In genomic region chr19:34232566-34233481, GRCh38 we compare ENCODE assay signal across 8 cellular contexts. TPM values are rescaled to one million over a fixed set of nuclear protein-coding genes. Genes with fewer than 3 reads are reported as not detected.
DNase-seq lines count a peak whose midpoint lies in the region; FAIRE-seq and TF ChIP-seq lines count a peak whose summit lies in the region.

No MANE protein-coding gene starts in this region.

- no TSS peak for BruUV-seq in endothelial cell of umbilical vein (replicated peaks; lab: Mats Ljungman, UMichigan)

- no peaks in the 10 kb centered on the region for H3K27me3 ChIP-seq in endothelial cell of umbilical vein (ENCODE audit: control insufficient read depth in 2 of 2, insufficient read depth in 2 of 2, low read length in 2 of 2)

- no peaks in the 10 kb centered on the region for H3K9me3 ChIP-seq in endothelial cell of umbilical vein (replicated peaks; ENCODE audit: control insufficient read depth, insufficient read depth, low read length)

- H3K27ac ChIP-seq in endothelial cell of umbilical vein (ENCODE audit: insufficient read depth, low read depth, low read length): peak overlapping the region; percentile 45

- no peak for TF ChIP-seq POLR2A in endothelial cell of umbilical vein (IDR thresholded peaks at IDR 0.05; ENCODE audit: low read depth, low read length)

- H3K9me3 Mint-ChIP-seq in T-helper 1 cell treated with Interleukin-12 subunit alpha and Interleukin-12 subunit beta and Interleukin-4 antibody, amounts not matched to agents 30 μg/mL and 1 μg/mL, for 36 hours: no peaks in the 10 kb centered on the region

- H4K20me1 ChIP-seq in endothelial cell of umbilical vein (replicated peaks; ENCODE audit: control insufficient read depth, extremely low read depth, insufficient read depth, low read length): no peaks in the 10 kb centered on the region

- peak overlapping the region; percentile 2 for H3K9ac ChIP-seq in endothelial cell of umbilical vein (replicated peaks; ENCODE audit: extremely low read depth, insufficient read depth, low read length)

- FAIRE-seq in D721Med (lab: Jason Lieb, UNC): peak; percentile 87
- peak; percentile 94 for FAIRE-seq in endothelial cell of umbilical vein (lab: Jason Lieb, UNC)

- H3K27me3 Mint-ChIP-seq in T-helper 1 cell treated with Interleukin-12 subunit alpha and Interleukin-12 subunit beta and Interleukin-4 antibody, amounts not matched to agents 30 μg/mL and 1 μg/mL, for 36 hours (ENCODE audit: low read depth): no peaks in the 10 kb centered on the region

- intact Hi-C loops in endothelial cell of umbilical vein (cut with micrococcal nuclease): loop anchor here (1.0 to 2.0 kb wide), 2 partner anchors 38 to 113 kb away; no protein-coding TSS in a partner anchor

- H3K27ac Mint-ChIP-seq in T-helper 1 cell treated with Interleukin-12 subunit alpha and Interleukin-12 subunit beta and Interleukin-4 antibody, amounts not matched to agents 30 μg/mL and 1 μg/mL, for 36 hours: peak overlapping the region; percentile 81

- H2AFZ ChIP-seq in endothelial cell of umbilical vein (ENCODE audit: low read depth, low read length): no peak overlapping the region

- H3K4me3 ChIP-seq in endothelial cell of umbilical vein (replicated peaks in 1 of 3; ENCODE audit: insufficient read depth in 1 of 3, low read depth in 1 of 3, low read length in 3 of 3): no peak overlapping the region

- H3K4me3 Mint-ChIP-seq in T-helper 1 cell treated with Interleukin-12 subunit alpha and Interleukin-12 subunit beta and Interleukin-4 antibody, amounts not matched to agents 30 μg/mL and 1 μg/mL, for 36 hours: peak overlapping the region; percentile 69

- H3K4me2 ChIP-seq in endothelial cell of umbilical vein (ENCODE audit: insufficient read depth, low read length): peak overlapping the region; percentile 74

- H3K4me1 Mint-ChIP-seq in T-helper 1 cell treated with Interleukin-12 subunit alpha and Interleukin-12 subunit beta and Interleukin-4 antibody, amounts not matched to agents 30 μg/mL and 1 μg/mL, for 36 hours (ENCODE audit: low read depth): peaks cover 31% of the 10 kb centered on the region

- dilution Hi-C loops in endothelial cell of umbilical vein (cut with MboI; ENCODE audit: extremely low pct_ligation_motif_present, low sequenced_read_pairs): no loop called here

- H3K36me3 Mint-ChIP-seq in T-helper 1 cell treated with Interleukin-12 subunit alpha and Interleukin-12 subunit beta and Interleukin-4 antibody, amounts not matched to agents 30 μg/mL and 1 μg/mL, for 36 hours (ENCODE audit: low read depth): peaks cover 34% of the 10 kb centered on the region

- DNase-seq in D721Med (ENCODE audit: insufficient read length, low spot score) (peak; percentile 85), HCEC 1CT (peak; percentile 91), endothelial cell of umbilical vein (ENCODE audit: low read depth, low spot score) (peak; percentile 87), myocyte (ENCODE audit: low read depth) (peak; percentile 76), ureter (ENCODE audit: low spot score) (no peak), iPS-NIHi11 (ENCODE audit: low spot score) (no peak)
- DNase-seq in activated effector memory CD4-positive, alpha-beta T cell treated with anti-CD3 and anti-CD28 coated beads, Interleukin-2, amount 50 U/mL, for 16 hours: no peak

- H3K9me1 ChIP-seq in endothelial cell of umbilical vein (replicated peaks; ENCODE audit: control insufficient read depth, extremely low read depth, insufficient read depth, low read length): no peaks in the 10 kb centered on the region

- POLR2A ChIA-PET in endothelial cell of umbilical vein (lab: Charles Lee): interaction anchor here (0.6 to 0.7 kb wide), 2 partner anchors 30 to 111 kb away, joined by 3 to 5 read pairs; no protein-coding TSS in a partner anchor

- TF ChIP-seq CTCF in D721Med (IDR thresholded peaks at IDR 0.05; ENCODE audit: insufficient read depth, missing control alignments) (no peak), endothelial cell of umbilical vein (IDR thresholded peaks at IDR 0.05; ENCODE audit: extremely low read depth in 1 of 2, insufficient read depth in 1 of 2, low read depth in 1 of 2, low read length in 2 of 2) (no peak)

- H3K36me3 ChIP-seq in endothelial cell of umbilical vein (ENCODE audit: control insufficient read depth in 2 of 2, extremely low read depth in 1 of 2, insufficient read depth in 2 of 2, low read length in 2 of 2): peaks cover 3 to 13% of the 10 kb centered on the region in 2 experiments

- CTCF ChIA-PET in endothelial cell of umbilical vein (lab: Charles Lee): interaction anchor here (0.5 to 2.7 kb wide), 13 partner anchors 9 to 127 kb away, joined by 3 to 12 read pairs (median 4); no protein-coding TSS in a partner anchor

- H3K4me1 ChIP-seq in endothelial cell of umbilical vein (ENCODE audit: control insufficient read depth, extremely low read depth, insufficient read depth, low read length): peaks cover 29% of the 10 kb centered on the region

- no peaks in the 10 kb centered on the region for H3K79me2 ChIP-seq in endothelial cell of umbilical vein (ENCODE audit: control insufficient read depth, insufficient read depth, low read length)

TF ChIP-seq in endothelial cell of umbilical vein, 7 proteins besides CTCF, POLR2A, EP300 and RAD21:
- no peak for TF ChIP-seq MYC (IDR thresholded peaks at IDR 0.05; ENCODE audit: low read depth, low read length)
- no peak for TF ChIP-seq POLR2AphosphoS5 (IDR thresholded peaks at IDR 0.05; ENCODE audit: insufficient read depth, low read depth, low read length)
- no peak for TF ChIP-seq EZH2 (IDR thresholded peaks at IDR 0.05; ENCODE audit: borderline replicate concordance, low read depth, low read length, severe bottlenecking)
- TF ChIP-seq MAX (IDR thresholded peaks at IDR 0.05; ENCODE audit: insufficient read depth, insufficient read length): no peak
- peak; percentile 76 for TF ChIP-seq JUN (IDR thresholded peaks at IDR 0.05; ENCODE audit: borderline replicate concordance, insufficient read depth, insufficient read length, low read depth)
- TF ChIP-seq GATA2 (IDR thresholded peaks at IDR 0.05; ENCODE audit: insufficient read depth, insufficient read length, low read depth, low read length): peak; percentile 56
- peak; percentile 90 for TF ChIP-seq FOS (IDR thresholded peaks at IDR 0.05; ENCODE audit: borderline replicate concordance, insufficient read depth, low read length)

RNA-seq across cellular contexts. Expression of gene GARRE1, which starts 21.5 kb away (rescaled TPM):
- total RNA-seq in endothelial cell of umbilical vein: 46.8 and 46.9 TPM in 2 replicates
- 39.2 and 45.4 TPM in 2 replicates for polyA plus RNA-seq in endothelial cell of umbilical vein
- 28.6 and 30.7 TPM in 2 replicates for polyA plus RNA-seq in endothelial cell of umbilical vein (2011; cell fraction: cytosol; rRNA removed)
- polyA plus RNA-seq in endothelial cell of umbilical vein (2011; cell fraction: nucleus; rRNA removed): 48.6 and 54.8 TPM in 2 replicates
- polyA plus RNA-seq in endothelial cell of umbilical vein (2012): 26.3 and 31.4 TPM in 2 replicates
- polyA minus RNA-seq in endothelial cell of umbilical vein: 51.5 and 51.9 TPM in 2 replicates
- polyA minus RNA-seq in endothelial cell of umbilical vein (2011; cell fraction: cytosol; rRNA and poly(A)+ RNA removed): 6.5 TPM
- polyA minus RNA-seq in endothelial cell of umbilical vein (2011; cell fraction: nucleus; rRNA and poly(A)+ RNA removed): 44.0 and 49.9 TPM in 2 replicates
- total RNA-seq in myocyte: 8.4 and 9.8 TPM in 2 replicates
- 9.1 TPM for polyA plus RNA-seq in myocyte (2012)
- total RNA-seq in ureter: 27.2 TPM

Comparison
In these comparisons a context has a peak if more than half of its experiments do, and no peak if none do; other contexts are left out.
1. DNase-seq: peak in D721Med (single experiment), HCEC 1CT (single experiment), endothelial cell of umbilical vein (single experiment) and myocyte (single experiment); none in ureter (single experiment), activated effector memory CD4-positive, alpha-beta T cell treated with anti-CD3 and anti-CD28 coated beads, Interleukin-2, amount 50 U/mL, for 16 hours (single experiment) and iPS-NIHi11 (single experiment).